Comparison of ENCODE assay signal across 21 cellular contexts in genomic region chr2:149075868-149076267, GRCh38. TPM values are rescaled to one million over a fixed set of nuclear protein-coding genes. Genes with fewer than 3 reads are reported as not detected.
A peak's percentile ranks its signal among the peaks of the same experiment; 100 is the strongest.
DNase-seq lines count a peak whose midpoint lies in the region; ATAC-seq and TF ChIP-seq lines count a peak whose summit lies in the region.
"Had no signal": no experiment of that assay in that cellular context is flagged by ENCODE, and none has a peak within 500 bp of the region (broad histone marks: within the 10 kb centered on the region; RNA-seq: fewer than 3 reads in every experiment).

No MANE protein-coding gene starts in this region.

- no peak overlapping the region for H3K4me2 ChIP-seq in neuronal stem cell (ENCODE audit: insufficient read depth, low read length, poor library complexity, severe bottlenecking)

- CTCF ChIA-PET in Panc1 (lab: Charles Lee), result no interaction called here
- CTCF ChIA-PET in CD4-positive, alpha-beta T cell (lab: Charles Lee), result no interaction called here

- no peak overlapping the region for H2AFZ ChIP-seq in neuronal stem cell (ENCODE audit: low read length)

- intact Hi-C loops in Panc1 (cut with micrococcal nuclease; ENCODE audit: unreplicated experiment), result no loop called here
- intact Hi-C loops in CD4-positive, alpha-beta T cell (cut with DNase I, micrococcal nuclease), result no loop called here

- H3K4me3 ChIP-seq in AG09309 (ENCODE audit: control insufficient read depth, low read depth, low read length), result peak overlapping the region; percentile 28
- no peak overlapping the region for H3K4me3 ChIP-seq in Panc1 (ENCODE audit: low read depth in 2 of 2, low read length in 2 of 2)
- H3K4me3 ChIP-seq in fibroblast of mammary gland (ENCODE audit: control insufficient read depth, low read depth, low read length), result no peak overlapping the region
- H3K4me3 ChIP-seq in neuronal stem cell (ENCODE audit: low read length in 2 of 2), result no peak overlapping the region
- H3K4me3 ChIP-seq: GM12878, psoas muscle had no signal

- DNase-seq in AG09309 (ENCODE audit: low read depth) (no peak), Panc1 (ENCODE audit: low read depth, low spot score) (no peak), fibroblast of mammary gland (ENCODE audit: low read depth) (peak; percentile 3), neuronal stem cell (ENCODE audit: low spot score) (peak; percentile 21), ecto neural progenitor cell (ENCODE audit: low spot score) (no peak)
- no peak for DNase-seq in naive thymus-derived CD8-positive, alpha-beta T cell
- no peak for DNase-seq in CD4-positive, alpha-beta T cell
- DNase-seq: ACHN, activated gamma-delta T cell, GOT3, NCI-H1694, psoas muscle, stomach had no signal

- H3K36me3 Mint-ChIP-seq in naive thymus-derived CD8-positive, alpha-beta T cell, result no peaks in the 10 kb centered on the region
- H3K36me3 Mint-ChIP-seq in CD4-positive, alpha-beta T cell (ENCODE audit: low read depth), result no peaks in the 10 kb centered on the region

- H3K4ac ChIP-seq in neuronal stem cell (ENCODE audit: low read length), result no peak overlapping the region

- H3K23ac ChIP-seq in neuronal stem cell (ENCODE audit: low read depth, low read length, poor library complexity), result no peak overlapping the region

- no peak overlapping the region for H2BK120ac ChIP-seq in neuronal stem cell (ENCODE audit: low read depth, low read length)

- H4K8ac ChIP-seq in neuronal stem cell (ENCODE audit: low read depth, low read length), result no peak overlapping the region

- no peak overlapping the region for H3K14ac ChIP-seq in neuronal stem cell (ENCODE audit: low read length)

- in situ Hi-C loops in Panc1 (cut with HindIII; ENCODE audit: low pct_unique_long_range_greater_than_20kb, low sequenced_read_pairs), result no loop called here

- H4K91ac ChIP-seq in neuronal stem cell (ENCODE audit: low read depth, low read length, poor library complexity), result no peak overlapping the region

- H3K79me1 ChIP-seq in neuronal stem cell (ENCODE audit: low read depth, low read length), result no peaks in the 10 kb centered on the region

- H3K27ac ChIP-seq in Panc1 (ENCODE audit: low read length) (0 out of 2 replicates have a peak overlapping the region, but pooled peaks have one; percentile 40), neuronal stem cell (replicated peaks; ENCODE audit: low read length) (no peak overlapping the region)
- no peak overlapping the region for H3K27ac ChIP-seq in CD4-positive, alpha-beta T cell (ENCODE audit: low read depth, low read length)
- H3K27ac ChIP-seq: esophagus muscularis mucosa, psoas muscle, stomach had no signal

- no peak overlapping the region for H2BK12ac ChIP-seq in neuronal stem cell (ENCODE audit: low read length)

- H2AK5ac ChIP-seq in neuronal stem cell (ENCODE audit: low read depth, low read length), result no peak overlapping the region

- H2BK15ac ChIP-seq in neuronal stem cell (ENCODE audit: low read length), result no peak overlapping the region

- TF ChIP-seq CTCF in AG09309 (IDR thresholded peaks at IDR 0.05; ENCODE audit: control insufficient read depth, insufficient read depth, low read depth, low read length, missing control alignments), result no peak
- no peak for TF ChIP-seq CTCF in Panc1 (IDR thresholded peaks at IDR 0.05)
- TF ChIP-seq CTCF in fibroblast of mammary gland (conservative IDR thresholded peaks at IDR 0.05; ENCODE audit: control insufficient read depth, insufficient read depth, low read depth, low read length), result no peak
- no peak for TF ChIP-seq CTCF in CD4-positive, alpha-beta T cell (IDR thresholded peaks at IDR 0.05)

- H3K4me1 Mint-ChIP-seq in naive thymus-derived CD8-positive, alpha-beta T cell, result no peaks in the 10 kb centered on the region
- H3K4me1 Mint-ChIP-seq in CD4-positive, alpha-beta T cell (ENCODE audit: low read depth), result no peaks in the 10 kb centered on the region

- H3K4me1 ChIP-seq in Panc1 (ENCODE audit: control insufficient read depth, insufficient read depth, low read length), result peaks cover 6% of the 10 kb centered on the region; the same call in 1 of the 2 replicates
- peaks cover 12 to 15% of the 10 kb centered on the region in 2 donors for H3K4me1 ChIP-seq in neuronal stem cell (ENCODE audit: control insufficient read depth in 2 of 2, insufficient read depth in 1 of 2, low read depth in 1 of 2, low read length in 2 of 2)
- H3K4me1 ChIP-seq: esophagus muscularis mucosa, psoas muscle had no signal

- H3K36me3 ChIP-seq in Panc1 (ENCODE audit: control insufficient read depth, insufficient read depth, low read length) (no peaks in the 10 kb centered on the region), neuronal stem cell (replicated peaks in 1 of 2; ENCODE audit: control insufficient read depth in 2 of 2, insufficient read depth in 2 of 2, low read length in 2 of 2) (no peaks in the 10 kb centered on the region)
- H3K36me3 ChIP-seq: esophagus muscularis mucosa, stomach had no signal

- no peak overlapping the region for H3K18ac ChIP-seq in neuronal stem cell (ENCODE audit: low read length)

- no CpG with 5 or more reads among the region's 10 CpGs for WGBS in neuronal stem cell (ENCODE audit: extremely low coverage in 2 of 2, insufficient read length in 2 of 2, insufficient replicate concordance in 1 of 2), 2 donors

- H3K9me3 ChIP-seq in Panc1 (ENCODE audit: control insufficient read depth, insufficient read depth, low read depth, low read length) (no peaks in the 10 kb centered on the region), neuronal stem cell (replicated peaks in 1 of 2; ENCODE audit: control insufficient read depth in 2 of 2, insufficient read depth in 1 of 2, low read depth in 1 of 2, low read length in 2 of 2) (no peaks in the 10 kb centered on the region)
- H3K9me3 ChIP-seq in CD4-positive, alpha-beta T cell (ENCODE audit: control insufficient read depth, low read length), result no peaks in the 10 kb centered on the region
- H3K9me3 ChIP-seq: esophagus muscularis mucosa, psoas muscle, stomach had no signal

- no peak for ATAC-seq in Panc1
- ATAC-seq in naive thymus-derived CD8-positive, alpha-beta T cell, result no peak
- ATAC-seq in CD4-positive, alpha-beta T cell (ENCODE audit: poor library complexity), result no peak
- ATAC-seq in HG02798 (IDR thresholded peaks at IDR 0.05; ENCODE audit: poor library complexity, unreplicated experiment), result no peak
- ATAC-seq: activated CD4-positive, CD25-positive, alpha-beta regulatory T cell treated with anti-CD3 and anti-CD28 coated beads, Interleukin-2, amount 50 U/mL, for 24 hours; GM12878; left lobe of liver; psoas muscle; Right ventricle myocardium inferior had no signal

- H3K4me3 Mint-ChIP-seq in naive thymus-derived CD8-positive, alpha-beta T cell, result no peak overlapping the region
- H3K4me3 Mint-ChIP-seq in CD4-positive, alpha-beta T cell, result no peak overlapping the region
- H3K4me3 Mint-ChIP-seq: T-helper 1 cell treated with Interleukin-12 subunit alpha and Interleukin-12 subunit beta and Interleukin-4 antibody, amounts not matched to agents 30 μg/mL and 1 μg/mL, for 36 hours had no signal

- H3K9me3 Mint-ChIP-seq in naive thymus-derived CD8-positive, alpha-beta T cell, result no peaks in the 10 kb centered on the region
- H3K9me3 Mint-ChIP-seq in CD4-positive, alpha-beta T cell, result no peaks in the 10 kb centered on the region
- H3K9me3 Mint-ChIP-seq: T-helper 1 cell treated with Interleukin-12 subunit alpha and Interleukin-12 subunit beta and Interleukin-4 antibody, amounts not matched to agents 30 μg/mL and 1 μg/mL, for 36 hours had no signal

- H3K27me3 ChIP-seq in Panc1 (ENCODE audit: control insufficient read depth, insufficient read depth, low read length) (no peaks in the 10 kb centered on the region; the same call in 1 of the 2 replicates), neuronal stem cell (ENCODE audit: control insufficient read depth in 3 of 3, insufficient read depth in 3 of 3, low read depth in 1 of 3, low read length in 3 of 3) (no peaks in the 10 kb centered on the region)
- no peaks in the 10 kb centered on the region for H3K27me3 ChIP-seq in CD4-positive, alpha-beta T cell (ENCODE audit: control insufficient read depth, insufficient read depth, low read length)
- H3K27me3 ChIP-seq: esophagus muscularis mucosa, stomach had no signal

- no TSS peak for BruUV-seq in Panc1 (replicated peaks; lab: Mats Ljungman, UMichigan)

- H3K9ac ChIP-seq in neuronal stem cell (ENCODE audit: low read depth, low read length, poor library complexity), result no peak overlapping the region

- H2BK5ac ChIP-seq in neuronal stem cell (ENCODE audit: low read length), result no peak overlapping the region

- POLR2A ChIA-PET in Panc1 (lab: Charles Lee), result no interaction called here
- POLR2A ChIA-PET in naive thymus-derived CD8-positive, alpha-beta T cell (lab: Charles Lee), result no interaction called here
- POLR2A ChIA-PET in CD4-positive, alpha-beta T cell (lab: Charles Lee), result no interaction called here

- peaks cover 12 to 35% (median 27%) of the 10 kb centered on the region in 5 donors for H3K27me3 Mint-ChIP-seq in naive thymus-derived CD8-positive, alpha-beta T cell
- peaks cover 24% of the 10 kb centered on the region for H3K27me3 Mint-ChIP-seq in CD4-positive, alpha-beta T cell

- H3K27ac Mint-ChIP-seq in naive thymus-derived CD8-positive, alpha-beta T cell, result peak overlapping the region in 1 of 10 donors; percentile 35
- H3K27ac Mint-ChIP-seq in CD4-positive, alpha-beta T cell, result no peak overlapping the region
- H3K27ac Mint-ChIP-seq: T-helper 1 cell treated with Interleukin-12 subunit alpha and Interleukin-12 subunit beta and Interleukin-4 antibody, amounts not matched to agents 30 μg/mL and 1 μg/mL, for 36 hours had no signal

RNA-seq across cellular contexts. Expression of gene LYPD6B, which starts 37.4 kb away (rescaled TPM):
- total RNA-seq in Panc1 (2021; ENCODE audit: unreplicated experiment), result 2.2 TPM
- polyA plus RNA-seq in Panc1 (2012; ENCODE audit: insufficient read length), result 2.0 TPM
- 0.45 TPM for polyA plus RNA-seq in neuronal stem cell (2013, experiment 1 of 2)
- 0.33 TPM for polyA plus RNA-seq in neuronal stem cell (2013, experiment 2 of 2)
- total RNA-seq in naive thymus-derived CD8-positive, alpha-beta T cell, result not detected
- not detected for polyA plus RNA-seq in naive thymus-derived CD8-positive, alpha-beta T cell
- total RNA-seq in CD4-positive, alpha-beta T cell, result not detected
- total RNA-seq: dermis microvascular lymphatic vessel endothelial cell, esophagus muscularis mucosa, left lobe of liver, psoas muscle, Right ventricle myocardium inferior had no signal
- polyA plus RNA-seq: psoas muscle had no signal

Comparison
In these comparisons a context has a peak if more than half of its experiments do, and no peak if none do; other contexts are left out.
1. DNase-seq: peak in fibroblast of mammary gland (single experiment) and neuronal stem cell (single experiment); none in AG09309 (single experiment), Panc1 (single experiment), naive thymus-derived CD8-positive, alpha-beta T cell (0 of 10), CD4-positive, alpha-beta T cell (0 of 10) and ecto neural progenitor cell (single experiment).